In the genomic region with DNA sequence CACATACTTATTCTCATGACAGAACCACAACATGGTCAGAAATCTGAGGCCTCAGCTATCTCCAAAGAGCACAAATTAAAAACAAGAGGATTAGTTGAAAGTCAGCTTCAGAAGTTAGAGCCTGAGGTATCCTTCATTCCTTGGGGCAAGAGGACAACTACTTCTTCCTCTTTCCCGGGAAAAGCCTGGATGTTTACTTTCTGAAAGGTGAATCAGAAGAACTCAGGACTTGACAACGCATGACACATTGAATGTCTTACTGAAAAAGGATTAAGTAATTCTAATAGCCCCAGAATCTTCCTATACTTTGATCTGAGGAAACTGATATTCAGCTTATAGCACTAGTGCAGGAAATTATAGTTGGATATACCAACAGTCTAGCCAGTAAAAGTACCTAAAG, we compare ENCODE assay signal across 27 cellular contexts.
"Had no signal": no experiment of that assay in that cellular context is flagged by ENCODE, and none has a peak within 500 bp of the region (broad histone marks: within the 10 kb centered on the region; RNA-seq: fewer than 3 reads in every experiment).

No MANE protein-coding gene starts in this region.

- H3K36me3 ChIP-seq: ascending aorta, brain microvascular endothelial cell, esophagus squamous epithelium, gastrocnemius medialis, uterus had no signal

- ATAC-seq: activated CD8-positive, alpha-beta memory T cell treated with anti-CD3 and anti-CD28 coated beads, Interleukin-2, amount 10 ng/mL, durations not matched to agents 7 days and 5 days; activated CD8-positive, alpha-beta T cell treated with anti-CD3 and anti-CD28 coated beads for 36 hours; activated naive CD4-positive, alpha-beta T cell treated with anti-CD3 and anti-CD28 coated beads, Interleukin-2, amount 50 U/mL, for 72 hours; gastrocnemius medialis; left colon; sciatic nerve had no signal

- H3K4me1 Mint-ChIP-seq: activated CD4-positive, alpha-beta T cell treated with anti-CD3 and anti-CD28 coated beads, Interleukin-2, amount 10 ng/mL, durations not matched to agents 7 days and 5 days; activated CD8-positive, alpha-beta memory T cell treated with anti-CD3 and anti-CD28 coated beads, Interleukin-2, amount 10 ng/mL, durations not matched to agents 7 days and 5 days; central memory CD8-positive, alpha-beta T cell; naive B cell had no signal

- H3K4me3 ChIP-seq: ascending aorta, esophagus squamous epithelium, gastrocnemius medialis, testis, uterus had no signal

- H3K27ac ChIP-seq: ascending aorta, brain microvascular endothelial cell, esophagus squamous epithelium, gastrocnemius medialis, uterus, VCaP had no signal

- H3K27ac Mint-ChIP-seq: activated CD4-positive, alpha-beta T cell treated with anti-CD3 and anti-CD28 coated beads, Interleukin-2, amount 10 ng/mL, durations not matched to agents 7 days and 5 days; activated CD8-positive, alpha-beta memory T cell treated with anti-CD3 and anti-CD28 coated beads, Interleukin-2, amount 10 ng/mL, durations not matched to agents 7 days and 5 days; activated CD8-positive, alpha-beta T cell treated with anti-CD3 and anti-CD28 coated beads for 36 hours; activated naive CD4-positive, alpha-beta T cell treated with anti-CD3 and anti-CD28 coated beads, Interleukin-2, amount 50 U/mL, for 72 hours; T-helper 2 cell treated with Interferon-gamma antibody and Interleukin-4, amounts not matched to agents 5 μg/mL and 100 μg/mL, for 36 hours had no signal

- H3K9me3 ChIP-seq: ascending aorta, esophagus squamous epithelium, gastrocnemius medialis, testis, uterus had no signal

- H3K36me3 Mint-ChIP-seq: activated CD8-positive, alpha-beta memory T cell treated with anti-CD3 and anti-CD28 coated beads, Interleukin-2, amount 10 ng/mL, durations not matched to agents 7 days and 5 days; activated naive CD4-positive, alpha-beta T cell treated with anti-CD3 and anti-CD28 coated beads, Interleukin-2, amount 50 U/mL, for 72 hours; naive B cell had no signal

- H3K27me3 ChIP-seq: ascending aorta, brain microvascular endothelial cell, esophagus squamous epithelium, gastrocnemius medialis, testis, uterus had no signal

- DNase-seq: activated CD4-positive, alpha-beta T cell treated with anti-CD3 and anti-CD28 coated beads, Interleukin-2, amount 10 ng/mL, durations not matched to agents 7 days and 5 days; activated CD4-positive, CD25-positive, alpha-beta regulatory T cell treated with anti-CD3 and anti-CD28 coated beads, Interleukin-2, amount 50 U/mL, for 72 hours; activated CD8-positive, alpha-beta memory T cell treated with anti-CD3 and anti-CD28 coated beads, Interleukin-2, amount 10 ng/mL, durations not matched to agents 7 days and 5 days; activated CD8-positive, alpha-beta T cell treated with anti-CD3 and anti-CD28 coated beads for 36 hours; activated gamma-delta T cell treated with Interleukin-2 at 50 U/mL for 16 hours; brain microvascular endothelial cell; effector memory CD4-positive, alpha-beta T cell; esophagus squamous epithelium; gastrocnemius medialis; head of caudate nucleus; left colon; mesenchymal stem cell; naive B cell; occipital lobe; small intestine; stimulated activated CD4-positive, alpha-beta T cell treated with anti-CD3 and anti-CD28 coated beads, Interleukin-2, amount 100 ng/mL, for 48 hours; stimulated activated naive CD4-positive, alpha-beta T cell; testis; trophoblast cell; uterus had no signal

- H3K4me1 ChIP-seq: ascending aorta, esophagus squamous epithelium, gastrocnemius medialis, uterus had no signal

- H3K9me3 Mint-ChIP-seq: activated CD4-positive, alpha-beta T cell treated with anti-CD3 and anti-CD28 coated beads, Interleukin-2, amount 10 ng/mL, durations not matched to agents 7 days and 5 days; activated CD8-positive, alpha-beta T cell treated with anti-CD3 and anti-CD28 coated beads for 36 hours; activated naive CD4-positive, alpha-beta T cell treated with anti-CD3 and anti-CD28 coated beads, Interleukin-2, amount 50 U/mL, for 72 hours; naive B cell; neural crest cell; T-helper 2 cell treated with Interferon-gamma antibody and Interleukin-4, amounts not matched to agents 5 μg/mL and 100 μg/mL, for 36 hours had no signal

- H3K4me3 Mint-ChIP-seq: activated CD4-positive, alpha-beta T cell treated with anti-CD3 and anti-CD28 coated beads, Interleukin-2, amount 10 ng/mL, durations not matched to agents 7 days and 5 days; activated CD8-positive, alpha-beta memory T cell treated with anti-CD3 and anti-CD28 coated beads, Interleukin-2, amount 10 ng/mL, durations not matched to agents 7 days and 5 days; activated CD8-positive, alpha-beta T cell treated with anti-CD3 and anti-CD28 coated beads for 36 hours; central memory CD8-positive, alpha-beta T cell; naive B cell; neural crest cell; T-helper 2 cell treated with Interferon-gamma antibody and Interleukin-4, amounts not matched to agents 5 μg/mL and 100 μg/mL, for 36 hours had no signal

- H3K27me3 Mint-ChIP-seq: activated CD4-positive, alpha-beta T cell treated with anti-CD3 and anti-CD28 coated beads, Interleukin-2, amount 10 ng/mL, durations not matched to agents 7 days and 5 days; activated CD8-positive, alpha-beta memory T cell treated with anti-CD3 and anti-CD28 coated beads, Interleukin-2, amount 10 ng/mL, durations not matched to agents 7 days and 5 days; activated CD8-positive, alpha-beta T cell treated with anti-CD3 and anti-CD28 coated beads for 36 hours; central memory CD8-positive, alpha-beta T cell had no signal
